8 cellular contexts compared by ENCODE assay signal in genomic region chr4:140637836-140638235, GRCh38.
DNase-seq lines count a peak whose midpoint lies in the region; TF ChIP-seq lines count a peak whose summit lies in the region.

No MANE protein-coding gene starts in this region.

- POLR2A ChIA-PET in activated CD4-positive, alpha-beta memory T cell treated with anti-CD3 and anti-CD28 coated beads, Interleukin-2, amount 10 ng/mL, durations not matched to agents 7 days and 5 days (lab: Charles Lee): no interaction called here

- H3K36me3 Mint-ChIP-seq in activated CD4-positive, alpha-beta memory T cell treated with anti-CD3 and anti-CD28 coated beads, Interleukin-2, amount 10 ng/mL, durations not matched to agents 7 days and 5 days (ENCODE audit: low read depth): no peaks in the 10 kb centered on the region
- H3K36me3 Mint-ChIP-seq in type B pancreatic cell: peaks cover 37% of the 10 kb centered on the region

- H3K9me3 Mint-ChIP-seq in activated CD4-positive, alpha-beta memory T cell treated with anti-CD3 and anti-CD28 coated beads, Interleukin-2, amount 10 ng/mL, durations not matched to agents 7 days and 5 days: no peaks in the 10 kb centered on the region
- H3K9me3 Mint-ChIP-seq in type B pancreatic cell: no peaks in the 10 kb centered on the region

- TF ChIP-seq CTCF in 22Rv1 (IDR thresholded peaks at IDR 0.05): peak; percentile 74
- TF ChIP-seq CTCF in type B pancreatic cell (conservative IDR thresholded peaks at IDR 0.05): peak; percentile 76

- H3K4me3 Mint-ChIP-seq in activated CD4-positive, alpha-beta memory T cell treated with anti-CD3 and anti-CD28 coated beads, Interleukin-2, amount 10 ng/mL, durations not matched to agents 7 days and 5 days: no peak overlapping the region
- H3K4me3 Mint-ChIP-seq in type B pancreatic cell: no peak overlapping the region

- CTCF ChIA-PET in activated CD4-positive, alpha-beta memory T cell treated with anti-CD3 and anti-CD28 coated beads, Interleukin-2, amount 10 ng/mL, durations not matched to agents 7 days and 5 days (lab: Charles Lee): interaction anchor here (2.5 kb wide), 1 partner anchor 278 kb away, joined by 8 read pairs; no protein-coding TSS in a partner anchor

- no peaks in the 10 kb centered on the region for H3K4me1 Mint-ChIP-seq in activated CD4-positive, alpha-beta memory T cell treated with anti-CD3 and anti-CD28 coated beads, Interleukin-2, amount 10 ng/mL, durations not matched to agents 7 days and 5 days
- peaks cover 22% of the 10 kb centered on the region for H3K4me1 Mint-ChIP-seq in type B pancreatic cell (ENCODE audit: unreplicated experiment)

- no peak overlapping the region for H3K27ac Mint-ChIP-seq in activated CD4-positive, alpha-beta memory T cell treated with anti-CD3 and anti-CD28 coated beads, Interleukin-2, amount 10 ng/mL, durations not matched to agents 7 days and 5 days
- H3K27ac Mint-ChIP-seq in type B pancreatic cell: peak overlapping the region; percentile 81

- H3K27me3 Mint-ChIP-seq in activated CD4-positive, alpha-beta memory T cell treated with anti-CD3 and anti-CD28 coated beads, Interleukin-2, amount 10 ng/mL, durations not matched to agents 7 days and 5 days: peaks cover 13% of the 10 kb centered on the region
- H3K27me3 Mint-ChIP-seq in type B pancreatic cell: no peaks in the 10 kb centered on the region

- DNase-seq in EL: peak; percentile 21
- DNase-seq in H4 (ENCODE audit: low spot score): peak; percentile 22
- DNase-seq in MV-4-11 (lab: John Stamatoyannopoulos, UW): peak; percentile 36
- DNase-seq in activated CD4-positive, alpha-beta memory T cell treated with anti-CD3 and anti-CD28 coated beads, Interleukin-2, amount 10 ng/mL, durations not matched to agents 7 days and 5 days: peak; percentile 45
- peak; percentile 65 for DNase-seq in iPS-NIHi11 (ENCODE audit: low spot score)
- no peak for DNase-seq in type B pancreatic cell (ENCODE audit: extremely low spot score, unreplicated experiment)
- no peak for DNase-seq in mucosa of gallbladder (ENCODE audit: low spot score)

- H3K27ac ChIP-seq in 22Rv1: no peak overlapping the region

Comparison
In these comparisons a context has a peak if more than half of its experiments do, and no peak if none do; other contexts are left out.
1. DNase-seq: peak in EL (single experiment), H4 (single experiment), MV-4-11 (single experiment), activated CD4-positive, alpha-beta memory T cell treated with anti-CD3 and anti-CD28 coated beads, Interleukin-2, amount 10 ng/mL, durations not matched to agents 7 days and 5 days (single experiment) and iPS-NIHi11 (single experiment); none in type B pancreatic cell (single experiment) and mucosa of gallbladder (single experiment).